Comparison of ENCODE assay signal across 8 cellular contexts in genomic region chr2:27664245-27664574, GRCh38. TPM values are rescaled to one million over a fixed set of nuclear protein-coding genes. Genes with fewer than 3 reads are reported as not detected.
A peak's percentile ranks its signal among the peaks of the same experiment; 100 is the strongest.
DNase-seq lines count a peak whose midpoint lies in the region; ATAC-seq and TF ChIP-seq lines count a peak whose summit lies in the region.

No MANE protein-coding gene starts in this region.

- TF ChIP-seq POLR2A in gastroesophageal sphincter (IDR thresholded peaks at IDR 0.05): no peak

- peaks cover 0 to 5% (median 0%) of the 10 kb centered on the region in 11 experiments; a peak in 1 of 22 replicates for H4K20me1 ChIP-seq in BLaER1 treated with 17β-estradiol and CSF1 and Interleukin-3, amounts not matched to agents 10 nM and 100 nM

- H3K4me2 ChIP-seq in BLaER1 treated with 17β-estradiol and CSF1 and Interleukin-3, amounts not matched to agents 10 nM and 100 nM: peak overlapping the region; percentile 79 to 99 (median 97)

- peak overlapping the region; percentile 78 to 92 (median 89) for H3K9ac ChIP-seq in BLaER1 treated with 17β-estradiol and CSF1 and Interleukin-3, amounts not matched to agents 10 nM and 100 nM

- H3K4me1 Mint-ChIP-seq in T-helper 2 cell treated with Interferon-gamma antibody and Interleukin-4, amounts not matched to agents 5 μg/mL and 100 μg/mL, for 36 hours (ENCODE audit: low read depth): peaks cover 33% of the 10 kb centered on the region

- DNase-seq in HFF-Myc (ENCODE audit: extremely low read depth, low read depth): no peak
- no peak for DNase-seq in T-helper 2 cell treated with Interferon-gamma antibody and Interleukin-4, amounts not matched to agents 5 μg/mL and 100 μg/mL, for 36 hours (ENCODE audit: low spot score)
- no peak for DNase-seq in skeletal muscle cell (ENCODE audit: low read depth)
- DNase-seq in NOMO-1 (lab: John Stamatoyannopoulos, UW; ENCODE audit: unreplicated experiment in 2 of 2): no peak
- DNase-seq in activated effector memory CD4-positive, alpha-beta T cell treated with anti-CD3 and anti-CD28 coated beads, Interleukin-2, amount 50 U/mL, for 16 hours: no peak

- TF ChIP-seq EP300 in gastroesophageal sphincter (IDR thresholded peaks at IDR 0.05): no peak

- no peaks in the 10 kb centered on the region for H3K9me3 Mint-ChIP-seq in T-helper 2 cell treated with Interferon-gamma antibody and Interleukin-4, amounts not matched to agents 5 μg/mL and 100 μg/mL, for 36 hours

- WGBS in gastroesophageal sphincter (ENCODE audit: low coverage in 1 of 2), 2 donors: 4% methylated on average over 5 of the region's 22 CpGs; no CpG with 5 or more reads in 1 of the 2 donors

- no peaks in the 10 kb centered on the region for H3K27me3 ChIP-seq in BLaER1 treated with 17β-estradiol and CSF1 and Interleukin-3, amounts not matched to agents 10 nM and 100 nM
- no peaks in the 10 kb centered on the region for H3K27me3 ChIP-seq in gastroesophageal sphincter

- peak overlapping the region; percentile 99 for H3K27ac Mint-ChIP-seq in T-helper 2 cell treated with Interferon-gamma antibody and Interleukin-4, amounts not matched to agents 5 μg/mL and 100 μg/mL, for 36 hours

- TF ChIP-seq CTCF in HFF-Myc (IDR thresholded peaks at IDR 0.05; ENCODE audit: low read depth, low read length, missing control alignments) (no peak), gastroesophageal sphincter (IDR thresholded peaks at IDR 0.05) (no peak)

- H3K9me3 ChIP-seq in BLaER1 treated with 17β-estradiol and CSF1 and Interleukin-3, amounts not matched to agents 10 nM and 100 nM (replicated peaks in 1 of 11): no peaks in the 10 kb centered on the region
- H3K9me3 ChIP-seq in gastroesophageal sphincter: no peaks in the 10 kb centered on the region

- peak; percentile 5 for ATAC-seq in gastroesophageal sphincter
- no peak for ATAC-seq in GM18868 (IDR thresholded peaks at IDR 0.05; ENCODE audit: unreplicated experiment)

- H3K4me3 ChIP-seq in BLaER1 treated with 17β-estradiol and CSF1 and Interleukin-3, amounts not matched to agents 10 nM and 100 nM: peak overlapping the region; percentile 72 to 93 (median 84)
- H3K4me3 ChIP-seq in HFF-Myc (replicated peaks; ENCODE audit: low read depth, low read length): peak overlapping the region; percentile 92
- H3K4me3 ChIP-seq in gastroesophageal sphincter: peak overlapping the region; percentile 88 to 91
- peak overlapping the region; percentile 72 for H3K4me3 ChIP-seq in skeletal muscle cell (ENCODE audit: low read depth, low read length)

- H3K27ac ChIP-seq in BLaER1 treated with 17β-estradiol and CSF1 and Interleukin-3, amounts not matched to agents 10 nM and 100 nM: peak overlapping the region; percentile 79 to 94 (median 92)
- peak overlapping the region; percentile 71 to 94 (median 87) for H3K27ac ChIP-seq in gastroesophageal sphincter

- H3K4me1 ChIP-seq in BLaER1 treated with 17β-estradiol and CSF1 and Interleukin-3, amounts not matched to agents 10 nM and 100 nM: peaks cover 29 to 67% (median 45%) of the 10 kb centered on the region in 10 experiments
- H3K4me1 ChIP-seq in gastroesophageal sphincter: peaks cover 4 to 46% (median 11%) of the 10 kb centered on the region in 3 donors

- H3K27me3 Mint-ChIP-seq in T-helper 2 cell treated with Interferon-gamma antibody and Interleukin-4, amounts not matched to agents 5 μg/mL and 100 μg/mL, for 36 hours (ENCODE audit: low read depth): no peaks in the 10 kb centered on the region

- H3K36me3 Mint-ChIP-seq in T-helper 2 cell treated with Interferon-gamma antibody and Interleukin-4, amounts not matched to agents 5 μg/mL and 100 μg/mL, for 36 hours (ENCODE audit: low read depth): peaks cover 54% of the 10 kb centered on the region

- H3K4me3 Mint-ChIP-seq in T-helper 2 cell treated with Interferon-gamma antibody and Interleukin-4, amounts not matched to agents 5 μg/mL and 100 μg/mL, for 36 hours: peak overlapping the region; percentile 98

- peaks cover 40 to 59% (median 54%) of the 10 kb centered on the region in 11 experiments for H3K36me3 ChIP-seq in BLaER1 treated with 17β-estradiol and CSF1 and Interleukin-3, amounts not matched to agents 10 nM and 100 nM
- H3K36me3 ChIP-seq in gastroesophageal sphincter: peaks cover 1 to 56% of the 10 kb centered on the region in 2 donors

RNA-seq across cellular contexts. Expression of gene SLC4A1AP, which starts 0.5 kb away (rescaled TPM):
- total RNA-seq in gastroesophageal sphincter: 10 to 100 TPM; 18.1 to 23.5 (median 21.4) TPM

RNA-seq across cellular contexts. Expression of gene SUPT7L, which starts 0.8 kb away (rescaled TPM):
- 10 to 100 TPM; 15.1 to 31.9 (median 25.6) TPM for total RNA-seq in gastroesophageal sphincter

RNA-seq across cellular contexts. Expression of gene GPN1, which starts 35.4 kb away (rescaled TPM):
- total RNA-seq in gastroesophageal sphincter: 10 to 100 TPM; 20.9 to 34.5 (median 21.4) TPM

RNA-seq across cellular contexts. Expression of gene CCDC121, which starts 35.4 kb away (rescaled TPM):
- total RNA-seq in gastroesophageal sphincter: 10 to 100 TPM in 1 of 4 donors, 1 to 10 TPM in 3; 3.1 to 14.0 (median 5.0) TPM
